10 cellular contexts compared by ENCODE assay signal in the genomic region with DNA sequence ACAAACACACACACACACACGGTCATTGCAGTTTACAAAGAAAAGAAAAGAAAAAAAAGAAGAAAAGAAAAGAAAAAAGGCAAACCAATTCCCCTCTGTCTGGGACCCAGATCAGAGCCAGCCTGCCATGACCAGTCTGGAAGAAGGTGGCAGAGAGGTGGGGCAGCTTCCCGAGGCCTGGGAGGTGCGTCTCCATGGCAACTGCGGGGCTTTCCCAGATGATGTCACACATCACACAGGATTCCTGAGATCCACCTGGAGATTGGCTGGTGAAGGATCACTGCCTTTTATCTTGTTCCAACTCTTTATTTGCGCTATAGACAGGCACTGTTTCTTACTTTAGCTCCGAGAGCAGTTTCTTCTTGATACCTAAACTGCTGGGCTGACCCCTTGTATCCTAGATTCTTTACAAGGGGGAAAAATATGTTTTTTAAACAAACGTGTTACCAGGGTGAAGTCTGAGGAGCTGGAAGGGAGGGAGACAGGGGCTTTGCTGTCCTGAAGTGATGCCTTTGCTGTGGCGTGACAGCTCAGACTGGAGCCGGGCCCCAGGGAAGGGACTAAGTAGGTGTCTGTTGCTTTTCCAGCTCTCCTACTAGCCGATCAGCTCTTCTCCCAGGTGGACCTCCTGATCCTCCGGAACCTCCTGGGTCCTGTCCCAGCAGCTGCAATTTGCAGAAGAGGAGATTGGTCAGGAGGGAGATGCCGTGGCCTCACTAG.
DNase-seq lines count a peak whose midpoint lies in the region; ATAC-seq and TF ChIP-seq lines count a peak whose summit lies in the region.
"Had no signal": no experiment of that assay in that cellular context is flagged by ENCODE, and none has a peak within 500 bp of the region (broad histone marks: within the 10 kb centered on the region; RNA-seq: fewer than 3 reads in every experiment).

No MANE protein-coding gene starts in this region.

- no peaks in the 10 kb centered on the region for H3K27me3 ChIP-seq in BLaER1
- no peaks in the 10 kb centered on the region for H3K27me3 ChIP-seq in lung (ENCODE audit: control insufficient read depth, insufficient read depth)

- H3K27me3 Mint-ChIP-seq in MCF 10A (ENCODE audit: insufficient read depth, unreplicated experiment) = no peaks in the 10 kb centered on the region
- peaks cover 16% of the 10 kb centered on the region for H3K27me3 Mint-ChIP-seq in activated CD8-positive, alpha-beta T cell treated with anti-CD3 and anti-CD28 coated beads, Interleukin-2, amount 10 ng/mL, durations not matched to agents 7 days and 5 days (ENCODE audit: low read depth)
- H3K27me3 Mint-ChIP-seq: CD4-positive, CD25-positive, alpha-beta regulatory T cell had no signal

- no peaks in the 10 kb centered on the region for H4K20me1 ChIP-seq in BLaER1

- H3K4me3 ChIP-seq in BLaER1 (no peak overlapping the region), lung (no peak overlapping the region), foreskin fibroblast (ENCODE audit: low read depth in 1 of 2, low read length in 2 of 2) (no peak overlapping the region)

- peaks cover 6% of the 10 kb centered on the region for H3K36me3 Mint-ChIP-seq in MCF 10A (ENCODE audit: insufficient read depth, unreplicated experiment)
- no peaks in the 10 kb centered on the region for H3K36me3 Mint-ChIP-seq in activated CD8-positive, alpha-beta T cell treated with anti-CD3 and anti-CD28 coated beads, Interleukin-2, amount 10 ng/mL, durations not matched to agents 7 days and 5 days (ENCODE audit: low read depth)

- H3K4me1 ChIP-seq in BLaER1 = peaks cover 66% of the 10 kb centered on the region
- H3K4me1 ChIP-seq in lung (ENCODE audit: control insufficient read depth in 2 of 2, insufficient read depth in 2 of 2, low read length in 2 of 2) = peaks cover 2 to 3% of the 10 kb centered on the region in 2 donors

- no peak overlapping the region for H3K9ac ChIP-seq in BLaER1

- H3K9me3 ChIP-seq in BLaER1 = peaks cover 21% of the 10 kb centered on the region
- H3K9me3 ChIP-seq in lung (ENCODE audit: control insufficient read depth in 2 of 2, insufficient read depth in 1 of 2, low read length in 1 of 2) = no peaks in the 10 kb centered on the region

- POLR2A ChIA-PET in MCF 10A (lab: Yijun Ruan, JAX) = interaction anchor here (0.6 to 2.5 kb wide), 8 partner anchors 10 to 297 kb away, joined by 3 to 14 read pairs (median 4); no protein-coding TSS in a partner anchor
- POLR2A ChIA-PET in activated CD8-positive, alpha-beta T cell treated with anti-CD3 and anti-CD28 coated beads, Interleukin-2, amount 10 ng/mL, durations not matched to agents 7 days and 5 days (lab: Charles Lee) = no interaction called here

- BruUV-seq in MCF 10A (replicated peaks; lab: Mats Ljungman, UMichigan) = TSS peak; percentile 44

- H3K27ac Mint-ChIP-seq in MCF 10A (ENCODE audit: low read depth, unreplicated experiment) = peak overlapping the region; percentile 89
- H3K27ac Mint-ChIP-seq in activated CD8-positive, alpha-beta T cell treated with anti-CD3 and anti-CD28 coated beads, Interleukin-2, amount 10 ng/mL, durations not matched to agents 7 days and 5 days = no peak overlapping the region

- H3K36me3 ChIP-seq in BLaER1 = no peaks in the 10 kb centered on the region
- H3K36me3 ChIP-seq in lung (ENCODE audit: control insufficient read depth in 2 of 2, insufficient read depth in 2 of 2, low read length in 2 of 2) = no peaks in the 10 kb centered on the region

- peak overlapping the region; percentile 22; the same call in 1 of the 2 replicates for H3K27ac ChIP-seq in BLaER1
- no peak overlapping the region for H3K27ac ChIP-seq in lung (ENCODE audit: low read depth in 1 of 2, low read length in 1 of 2)

- peak overlapping the region; percentile 81 for H3K4me2 ChIP-seq in BLaER1

- 71 to 81% methylated on average over 12 of the region's 12 CpGs for WGBS in lung, 2 donors

- CTCF ChIA-PET in MCF 10A (lab: Yijun Ruan, JAX) = interaction anchor here (0.6 to 1.1 kb wide), 2 partner anchors 259 to 963 kb away, joined by 3 read pairs; no protein-coding TSS in a partner anchor
- CTCF ChIA-PET in activated CD8-positive, alpha-beta T cell treated with anti-CD3 and anti-CD28 coated beads, Interleukin-2, amount 10 ng/mL, durations not matched to agents 7 days and 5 days (lab: Charles Lee) = no interaction called here

- no peaks in the 10 kb centered on the region for H3K9me3 Mint-ChIP-seq in MCF 10A (ENCODE audit: unreplicated experiment)
- no peaks in the 10 kb centered on the region for H3K9me3 Mint-ChIP-seq in activated CD8-positive, alpha-beta T cell treated with anti-CD3 and anti-CD28 coated beads, Interleukin-2, amount 10 ng/mL, durations not matched to agents 7 days and 5 days (ENCODE audit: insufficient read depth)

- no peak overlapping the region for H3K4me3 Mint-ChIP-seq in MCF 10A (ENCODE audit: unreplicated experiment)
- no peak overlapping the region for H3K4me3 Mint-ChIP-seq in activated CD8-positive, alpha-beta T cell treated with anti-CD3 and anti-CD28 coated beads, Interleukin-2, amount 10 ng/mL, durations not matched to agents 7 days and 5 days
- H3K4me3 Mint-ChIP-seq: CD4-positive, CD25-positive, alpha-beta regulatory T cell had no signal

- intact Hi-C loops in MCF 10A (cut with micrococcal nuclease) = no loop called here

- H3K4me1 Mint-ChIP-seq in MCF 10A (ENCODE audit: insufficient read depth, unreplicated experiment) = peaks cover 15% of the 10 kb centered on the region
- peaks cover 13% of the 10 kb centered on the region for H3K4me1 Mint-ChIP-seq in activated CD8-positive, alpha-beta T cell treated with anti-CD3 and anti-CD28 coated beads, Interleukin-2, amount 10 ng/mL, durations not matched to agents 7 days and 5 days (ENCODE audit: low read depth)

- peak; percentile 59 for DNase-seq in NCI-H2029 (lab: John Stamatoyannopoulos, UW)
- peak; percentile 93 for DNase-seq in MCF 10A (ENCODE audit: unreplicated experiment)
- DNase-seq in lung (ENCODE audit: low spot score) = peak; percentile 79
- no peak for DNase-seq in activated CD8-positive, alpha-beta T cell treated with anti-CD3 and anti-CD28 coated beads, Interleukin-2, amount 10 ng/mL, durations not matched to agents 7 days and 5 days
- DNase-seq in foreskin fibroblast = no peak
- DNase-seq in COLO829 (ENCODE audit: low spot score) = no peak
- DNase-seq in occipital lobe (lab: John Stamatoyannopoulos, UW) = no peak
- DNase-seq: activated gamma-delta T cell had no signal

- TF ChIP-seq CTCF in MCF 10A (IDR thresholded peaks at IDR 0.05; ENCODE audit: unreplicated experiment) (no peak), lung (IDR thresholded peaks at IDR 0.05; ENCODE audit: control extremely low read depth, extremely low read depth) (no peak), foreskin fibroblast (IDR thresholded peaks at IDR 0.05; ENCODE audit: low read depth, low read length) (no peak)

- ATAC-seq in lung (ENCODE audit: insufficient read depth, low FRiP score) = peak; percentile 32
- no peak for ATAC-seq in activated CD8-positive, alpha-beta T cell treated with anti-CD3 and anti-CD28 coated beads, Interleukin-2, amount 10 ng/mL, durations not matched to agents 7 days and 5 days

Comparison
In these comparisons a context has a peak if more than half of its experiments do, and no peak if none do; other contexts are left out.
1. DNase-seq: peak in NCI-H2029 (single experiment), MCF 10A (single experiment) and lung (single experiment); none in activated CD8-positive, alpha-beta T cell treated with anti-CD3 and anti-CD28 coated beads, Interleukin-2, amount 10 ng/mL, durations not matched to agents 7 days and 5 days (single experiment), foreskin fibroblast (0 of 2), COLO829 (single experiment) and occipital lobe (single experiment).